In genomic region chr19:18846862-18847515, GRCh38 we compare ENCODE assay signal across 8 cellular contexts. TPM values are rescaled to one million over a fixed set of nuclear protein-coding genes. Genes with fewer than 3 reads are reported as not detected.
DNase-seq lines count a peak whose midpoint lies in the region; ATAC-seq and TF ChIP-seq lines count a peak whose summit lies in the region.

No MANE protein-coding gene starts in this region.

- CTCF ChIA-PET in PC-3 (lab: Charles Lee) = interaction anchor here (0.6 to 1.0 kb wide), 3 partner anchors 9 to 74 kb away, joined by 3 to 7 read pairs (median 4); no protein-coding TSS in a partner anchor

- no peaks in the 10 kb centered on the region; a peak in 1 of 5 replicates for H3K9me3 Mint-ChIP-seq in H9
- no peaks in the 10 kb centered on the region for H3K9me3 Mint-ChIP-seq in activated T-helper 2 cell treated with anti-CD3 and anti-CD28 coated beads, Interferon-gamma antibody, Interleukin-2, Interleukin-4, amounts not matched to agents 10 μg/mL and 5 μg/mL and 100 μg/mL, durations not matched to agents 14 hours and 24 hours and 36 hours

- no peak overlapping the region for H3K4me3 Mint-ChIP-seq in H9
- H3K4me3 Mint-ChIP-seq in activated T-helper 2 cell treated with anti-CD3 and anti-CD28 coated beads, Interferon-gamma antibody, Interleukin-2, Interleukin-4, amounts not matched to agents 10 μg/mL and 5 μg/mL and 100 μg/mL, durations not matched to agents 14 hours and 24 hours and 36 hours (ENCODE audit: low read depth) = no peak overlapping the region

- peaks cover 10 to 13% of the 10 kb centered on the region in 2 experiments for H3K4me1 Mint-ChIP-seq in H9
- peaks cover 54% of the 10 kb centered on the region for H3K4me1 Mint-ChIP-seq in activated T-helper 2 cell treated with anti-CD3 and anti-CD28 coated beads, Interferon-gamma antibody, Interleukin-2, Interleukin-4, amounts not matched to agents 10 μg/mL and 5 μg/mL and 100 μg/mL, durations not matched to agents 14 hours and 24 hours and 36 hours (ENCODE audit: low read depth)

- H2AK5ac ChIP-seq in H9 (ENCODE audit: insufficient read length, low read length) (no peak overlapping the region), neuronal stem cell (ENCODE audit: low read depth, low read length) (no peak overlapping the region)

- H3K14ac ChIP-seq in H9 (ENCODE audit: insufficient read depth, low read length) = no peak overlapping the region
- H3K14ac ChIP-seq in neuronal stem cell (ENCODE audit: low read length) = peak overlapping the region; percentile 47

- no peak overlapping the region for H3K56ac ChIP-seq in H9 (ENCODE audit: insufficient read length, low read depth, low read length)

- no peak overlapping the region for H2BK12ac ChIP-seq in H9 (ENCODE audit: insufficient read length, low read depth, low read length)
- no peak overlapping the region for H2BK12ac ChIP-seq in neuronal stem cell (ENCODE audit: low read length)

- no peak overlapping the region for H3K4ac ChIP-seq in H9 (ENCODE audit: low read depth, low read length)
- H3K4ac ChIP-seq in neuronal stem cell (ENCODE audit: low read length) = no peak overlapping the region

- POLR2A ChIA-PET in PC-3 (lab: Charles Lee; ENCODE audit: unreplicated experiment) = no interaction called here

- no peaks in the 10 kb centered on the region for H3K27me3 ChIP-seq in BLaER1 treated with 17β-estradiol and CSF1 and Interleukin-3, amounts not matched to agents 10 nM and 100 nM
- H3K27me3 ChIP-seq in H9 (ENCODE audit: insufficient read depth, low read length) (no peaks in the 10 kb centered on the region), PC-3 (ENCODE audit: low read length) (no peaks in the 10 kb centered on the region), neuronal stem cell (ENCODE audit: control insufficient read depth in 3 of 3, insufficient read depth in 3 of 3, low read depth in 1 of 3, low read length in 3 of 3) (no peaks in the 10 kb centered on the region)

- no peak overlapping the region for H2BK5ac ChIP-seq in H9 (ENCODE audit: insufficient read length, low read length)
- H2BK5ac ChIP-seq in neuronal stem cell (ENCODE audit: low read length) = no peak overlapping the region

- H2BK15ac ChIP-seq in H9 (ENCODE audit: low read depth, low read length) (no peak overlapping the region), neuronal stem cell (ENCODE audit: low read length) (no peak overlapping the region)

- no TSS peak for BruUV-seq in PC-3 (replicated peaks; lab: Mats Ljungman, UMichigan)

- H4K5ac ChIP-seq in H9 (ENCODE audit: insufficient read length, low read depth, low read length) = no peak overlapping the region

- ATAC-seq in PC-3 = peak; percentile 95
- no peak for ATAC-seq in HG03520 (IDR thresholded peaks at IDR 0.05; ENCODE audit: unreplicated experiment)

- H3T11ph ChIP-seq in H9 (ENCODE audit: low read length) = no peak overlapping the region

- peaks cover 98 to 100% (median 100%) of the 10 kb centered on the region in 11 experiments for H4K20me1 ChIP-seq in BLaER1 treated with 17β-estradiol and CSF1 and Interleukin-3, amounts not matched to agents 10 nM and 100 nM
- no peaks in the 10 kb centered on the region for H4K20me1 ChIP-seq in H9 (ENCODE audit: control insufficient read depth, insufficient read depth, insufficient read length)
- H4K20me1 ChIP-seq in PC-3 (ENCODE audit: low read length) = peaks cover 67% of the 10 kb centered on the region

- H2BK120ac ChIP-seq in H9 (ENCODE audit: low read depth, low read length, poor library complexity, severe bottlenecking) (no peak overlapping the region), neuronal stem cell (ENCODE audit: low read depth, low read length) (no peak overlapping the region)

- DNase-seq in H9 (peak; percentile 83), PC-3 (peak; percentile 74), fibroblast of pulmonary artery (ENCODE audit: low read depth) (peak; percentile 83), neuronal stem cell (ENCODE audit: low spot score) (peak; percentile 69), substantia nigra (lab: John Stamatoyannopoulos, UW) (peak in 44 of 49 donors; percentile 16 to 85 (median 72))
- DNase-seq in activated T-helper 2 cell treated with anti-CD3 and anti-CD28 coated beads, Interferon-gamma antibody, Interleukin-2, Interleukin-4, amounts not matched to agents 10 μg/mL and 5 μg/mL and 100 μg/mL, durations not matched to agents 14 hours and 24 hours and 36 hours (ENCODE audit: low spot score) = peak; percentile 40

- H3K79me2 ChIP-seq in H9 (ENCODE audit: insufficient read depth, low read length) (peaks cover 6% of the 10 kb centered on the region; the same call in 1 of the 2 replicates), PC-3 (ENCODE audit: low read length) (peaks cover 86% of the 10 kb centered on the region)

- H3K27ac ChIP-seq in BLaER1 treated with 17β-estradiol and CSF1 and Interleukin-3, amounts not matched to agents 10 nM and 100 nM = peak overlapping the region in 1 of 11 experiments; percentile 5; a peak in 3 of 22 replicates
- H3K27ac ChIP-seq in H9 (ENCODE audit: insufficient read length, low read depth, low read length) (no peak overlapping the region), PC-3 (ENCODE audit: low read length) (no peak overlapping the region), neuronal stem cell (replicated peaks; ENCODE audit: low read length) (no peak overlapping the region), substantia nigra (ENCODE audit: low read depth, low read length, poor library complexity, severe bottlenecking) (peak overlapping the region; percentile 2)

- no peak overlapping the region for H4K91ac ChIP-seq in H9 (ENCODE audit: insufficient read length, low read depth, low read length)
- H4K91ac ChIP-seq in neuronal stem cell (ENCODE audit: low read depth, low read length, poor library complexity) = no peak overlapping the region

- intact Hi-C loops in PC-3 (cut with micrococcal nuclease) = loop anchor here (1.0 kb wide), 1 partner anchor 74 kb away; no protein-coding TSS in a partner anchor
- intact Hi-C loops in activated T-helper 2 cell treated with anti-CD3 and anti-CD28 coated beads, Interferon-gamma antibody, Interleukin-2, Interleukin-4, amounts not matched to agents 10 μg/mL and 5 μg/mL and 100 μg/mL, durations not matched to agents 14 hours and 24 hours and 36 hours (cut with micrococcal nuclease) = loop anchor here (5.0 to 10.0 kb wide), 4 partner anchors 60 to 392 kb away; partner anchors contain the start of gene CRTC1

- no peaks in the 10 kb centered on the region for H3F3A ChIP-seq in PC-3 (ENCODE audit: low read length, unreplicated experiment)

- WGBS in H9 (ENCODE audit: extremely low coverage, insufficient read length, low lambda C conversion rate) = no CpG with 5 or more reads among the region's 18 CpGs
- no CpG with 5 or more reads among the region's 18 CpGs for WGBS in neuronal stem cell (ENCODE audit: extremely low coverage in 2 of 2, insufficient read length in 2 of 2, insufficient replicate concordance in 1 of 2), 2 donors

- no peak overlapping the region for H2BK20ac ChIP-seq in H9 (ENCODE audit: low read depth, low read length, poor library complexity, severe bottlenecking)

- H3K4me3 ChIP-seq in BLaER1 treated with 17β-estradiol and CSF1 and Interleukin-3, amounts not matched to agents 10 nM and 100 nM = no peak overlapping the region
- H3K4me3 ChIP-seq in PC-3 (ENCODE audit: low read length) = no peak overlapping the region
- no peak overlapping the region for H3K4me3 ChIP-seq in fibroblast of pulmonary artery (replicated peaks; ENCODE audit: low read depth, low read length)
- H3K4me3 ChIP-seq in neuronal stem cell (ENCODE audit: low read length in 2 of 2) = no peak overlapping the region

- H3K18ac ChIP-seq in H9 (ENCODE audit: insufficient read length, low read depth, low read length) (no peak overlapping the region), neuronal stem cell (ENCODE audit: low read length) (no peak overlapping the region)

- TF ChIP-seq CTCF in H9 (conservative IDR thresholded peaks at IDR 0.05) = peak; percentile 93
- TF ChIP-seq CTCF in PC-3 (conservative IDR thresholded peaks at IDR 0.05; ENCODE audit: low read depth, low read length) = peak; percentile 93
- peak; percentile 94 for TF ChIP-seq CTCF in fibroblast of pulmonary artery (IDR thresholded peaks at IDR 0.05; ENCODE audit: low read length, missing control alignments)

- H3K9ac ChIP-seq in BLaER1 treated with 17β-estradiol and CSF1 and Interleukin-3, amounts not matched to agents 10 nM and 100 nM = peak overlapping the region; percentile 24 to 72 (median 40); a peak in 13 of 22 replicates
- H3K9ac ChIP-seq in H9 (ENCODE audit: extremely low read depth, insufficient read length, low read length) = no peak overlapping the region
- no peak overlapping the region for H3K9ac ChIP-seq in PC-3 (ENCODE audit: low read length)
- peak overlapping the region; percentile 57 for H3K9ac ChIP-seq in neuronal stem cell (ENCODE audit: low read depth, low read length, poor library complexity)

- H3K36me3 Mint-ChIP-seq in H9 (ENCODE audit: insufficient read depth in 1 of 3, low read depth in 3 of 3) = peaks cover 31 to 47% (median 45%) of the 10 kb centered on the region in 3 experiments; a peak in 6 of 7 replicates
- H3K36me3 Mint-ChIP-seq in activated T-helper 2 cell treated with anti-CD3 and anti-CD28 coated beads, Interferon-gamma antibody, Interleukin-2, Interleukin-4, amounts not matched to agents 10 μg/mL and 5 μg/mL and 100 μg/mL, durations not matched to agents 14 hours and 24 hours and 36 hours (ENCODE audit: low read depth) = peaks cover 65% of the 10 kb centered on the region

- no peaks in the 10 kb centered on the region for H3K9me2 ChIP-seq in PC-3 (replicated peaks; ENCODE audit: low read length)

- H3K27me3 Mint-ChIP-seq in H9 (ENCODE audit: low read depth) = no peaks in the 10 kb centered on the region
- no peaks in the 10 kb centered on the region for H3K27me3 Mint-ChIP-seq in activated T-helper 2 cell treated with anti-CD3 and anti-CD28 coated beads, Interferon-gamma antibody, Interleukin-2, Interleukin-4, amounts not matched to agents 10 μg/mL and 5 μg/mL and 100 μg/mL, durations not matched to agents 14 hours and 24 hours and 36 hours (ENCODE audit: low read depth)

- no peak overlapping the region for H2AFZ ChIP-seq in H9 (ENCODE audit: low read length)
- H2AFZ ChIP-seq in PC-3 (ENCODE audit: low read length) = no peak overlapping the region
- no peak overlapping the region for H2AFZ ChIP-seq in neuronal stem cell (ENCODE audit: low read length)

- peaks cover 5% of the 10 kb centered on the region for H3K79me1 ChIP-seq in H9 (ENCODE audit: insufficient read depth, low read depth, low read length, poor library complexity, severe bottlenecking)
- peaks cover 29% of the 10 kb centered on the region for H3K79me1 ChIP-seq in neuronal stem cell (ENCODE audit: low read depth, low read length)

- no peaks in the 10 kb centered on the region for H3K23me2 ChIP-seq in H9 (ENCODE audit: insufficient read length, low read depth, low read length, poor library complexity, severe bottlenecking)

- no peak overlapping the region for H4K8ac ChIP-seq in H9 (replicated peaks; ENCODE audit: insufficient read length, low read depth, low read length)
- H4K8ac ChIP-seq in neuronal stem cell (ENCODE audit: low read depth, low read length) = no peak overlapping the region

- H3K36me3 ChIP-seq in BLaER1 treated with 17β-estradiol and CSF1 and Interleukin-3, amounts not matched to agents 10 nM and 100 nM = peaks cover 41 to 70% (median 55%) of the 10 kb centered on the region in 11 experiments
- H3K36me3 ChIP-seq in PC-3 (ENCODE audit: low read depth, low read length) (peaks cover 31% of the 10 kb centered on the region; the same call in 1 of the 2 replicates), neuronal stem cell (replicated peaks in 1 of 2; ENCODE audit: control insufficient read depth in 2 of 2, insufficient read depth in 2 of 2, low read length in 2 of 2) (peaks cover 33 to 52% of the 10 kb centered on the region in 2 donors)

- H3K4me2 ChIP-seq in BLaER1 treated with 17β-estradiol and CSF1 and Interleukin-3, amounts not matched to agents 10 nM and 100 nM = peak overlapping the region; percentile 80 to 99 (median 92)
- H3K4me2 ChIP-seq in H9 (ENCODE audit: insufficient read depth, insufficient read length, low read length) (no peak overlapping the region), PC-3 (ENCODE audit: low read length) (no peak overlapping the region), neuronal stem cell (ENCODE audit: insufficient read depth, low read length, poor library complexity, severe bottlenecking) (no peak overlapping the region)

- H3K23ac ChIP-seq in H9 (ENCODE audit: insufficient read length, low read depth, low read length) (no peak overlapping the region), neuronal stem cell (ENCODE audit: low read depth, low read length, poor library complexity) (no peak overlapping the region)

- H3K9me3 ChIP-seq in BLaER1 treated with 17β-estradiol and CSF1 and Interleukin-3, amounts not matched to agents 10 nM and 100 nM (replicated peaks in 1 of 11) = no peaks in the 10 kb centered on the region
- H3K9me3 ChIP-seq in H9 (ENCODE audit: control insufficient read depth, low read depth, low read length) (no peaks in the 10 kb centered on the region), PC-3 (ENCODE audit: low read length) (no peaks in the 10 kb centered on the region), neuronal stem cell (replicated peaks in 1 of 2; ENCODE audit: control insufficient read depth in 2 of 2, insufficient read depth in 1 of 2, low read depth in 1 of 2, low read length in 2 of 2) (no peaks in the 10 kb centered on the region)

- H3K27ac Mint-ChIP-seq in H9 = peak overlapping the region in 2 of 3 experiments; percentile 5 to 61; a peak in 1 of 7 replicates
- peak overlapping the region; percentile 74 for H3K27ac Mint-ChIP-seq in activated T-helper 2 cell treated with anti-CD3 and anti-CD28 coated beads, Interferon-gamma antibody, Interleukin-2, Interleukin-4, amounts not matched to agents 10 μg/mL and 5 μg/mL and 100 μg/mL, durations not matched to agents 14 hours and 24 hours and 36 hours

- peaks cover 80 to 92% (median 87%) of the 10 kb centered on the region in 10 experiments for H3K4me1 ChIP-seq in BLaER1 treated with 17β-estradiol and CSF1 and Interleukin-3, amounts not matched to agents 10 nM and 100 nM
- H3K4me1 ChIP-seq in H9 (ENCODE audit: insufficient read depth, low read length) (no peaks in the 10 kb centered on the region), PC-3 (ENCODE audit: insufficient read depth, low read length) (no peaks in the 10 kb centered on the region), neuronal stem cell (ENCODE audit: control insufficient read depth in 2 of 2, insufficient read depth in 1 of 2, low read depth in 1 of 2, low read length in 2 of 2) (peaks cover 0 to 1% of the 10 kb centered on the region in 2 donors)

RNA-seq across cellular contexts. Expression of gene UPF1, which starts 15.2 kb away (rescaled TPM):
- total RNA-seq in H9 (2021) (83.3 and 85.4 TPM in 2 replicates), PC-3 (2014; rRNA removed) (97.1 and 155 TPM in 2 replicates)
- total RNA-seq in activated T-helper 2 cell treated with anti-CD3 and anti-CD28 coated beads, Interferon-gamma antibody, Interleukin-2, Interleukin-4, amounts not matched to agents 10 μg/mL and 5 μg/mL and 100 μg/mL, durations not matched to agents 14 hours and 24 hours and 36 hours = 99.5 and 110 TPM in 2 replicates
- 17.2 TPM for polyA plus RNA-seq in neuronal stem cell (2013, experiment 1 of 2)
- polyA plus RNA-seq in neuronal stem cell (2013, experiment 2 of 2) = 16.5 TPM

RNA-seq across cellular contexts. Expression of gene CERS1, which starts 49.0 kb away (rescaled TPM):
- total RNA-seq in H9 (2021) (19.3 and 20.3 TPM in 2 replicates), PC-3 (2014; rRNA removed) (0.95 and 3.3 TPM in 2 replicates)
- 0.09 and 0.18 TPM in 2 replicates for total RNA-seq in activated T-helper 2 cell treated with anti-CD3 and anti-CD28 coated beads, Interferon-gamma antibody, Interleukin-2, Interleukin-4, amounts not matched to agents 10 μg/mL and 5 μg/mL and 100 μg/mL, durations not matched to agents 14 hours and 24 hours and 36 hours
- 17.4 TPM for polyA plus RNA-seq in neuronal stem cell (2013, experiment 1 of 2)
- 17.0 TPM for polyA plus RNA-seq in neuronal stem cell (2013, experiment 2 of 2)

RNA-seq across cellular contexts. Expression of gene COMP, which starts 55.9 kb away (rescaled TPM):
- total RNA-seq in H9 (2021) = 0.15 TPM in 1 of 2 replicates, not detected in the other
- 0.04 TPM in 1 of 2 replicates, not detected in the other for total RNA-seq in PC-3 (2014; rRNA removed)
- not detected in 2 replicates for total RNA-seq in activated T-helper 2 cell treated with anti-CD3 and anti-CD28 coated beads, Interferon-gamma antibody, Interleukin-2, Interleukin-4, amounts not matched to agents 10 μg/mL and 5 μg/mL and 100 μg/mL, durations not matched to agents 14 hours and 24 hours and 36 hours
- polyA plus RNA-seq in neuronal stem cell (2013, experiment 1 of 2) = 0.01 TPM
- not detected for polyA plus RNA-seq in neuronal stem cell (2013, experiment 2 of 2)

Comparison
In these comparisons a context has a peak if more than half of its experiments do, and no peak if none do; other contexts are left out.
1. H3K4me2 ChIP-seq: peak in BLaER1 treated with 17β-estradiol and CSF1 and Interleukin-3, amounts not matched to agents 10 nM and 100 nM (11 of 11); none in H9 (single experiment), PC-3 (single experiment) and neuronal stem cell (single experiment).
2. H3K9ac ChIP-seq: peak in BLaER1 treated with 17β-estradiol and CSF1 and Interleukin-3, amounts not matched to agents 10 nM and 100 nM (11 of 11) and neuronal stem cell (single experiment); none in H9 (single experiment) and PC-3 (single experiment).
3. Peak in every context shown above with its lines, with median percentiles within 50 percentile points of each other: DNase-seq and CTCF ChIP-seq.